1 cellular context compared by ENCODE assay signal in the genomic region with DNA sequence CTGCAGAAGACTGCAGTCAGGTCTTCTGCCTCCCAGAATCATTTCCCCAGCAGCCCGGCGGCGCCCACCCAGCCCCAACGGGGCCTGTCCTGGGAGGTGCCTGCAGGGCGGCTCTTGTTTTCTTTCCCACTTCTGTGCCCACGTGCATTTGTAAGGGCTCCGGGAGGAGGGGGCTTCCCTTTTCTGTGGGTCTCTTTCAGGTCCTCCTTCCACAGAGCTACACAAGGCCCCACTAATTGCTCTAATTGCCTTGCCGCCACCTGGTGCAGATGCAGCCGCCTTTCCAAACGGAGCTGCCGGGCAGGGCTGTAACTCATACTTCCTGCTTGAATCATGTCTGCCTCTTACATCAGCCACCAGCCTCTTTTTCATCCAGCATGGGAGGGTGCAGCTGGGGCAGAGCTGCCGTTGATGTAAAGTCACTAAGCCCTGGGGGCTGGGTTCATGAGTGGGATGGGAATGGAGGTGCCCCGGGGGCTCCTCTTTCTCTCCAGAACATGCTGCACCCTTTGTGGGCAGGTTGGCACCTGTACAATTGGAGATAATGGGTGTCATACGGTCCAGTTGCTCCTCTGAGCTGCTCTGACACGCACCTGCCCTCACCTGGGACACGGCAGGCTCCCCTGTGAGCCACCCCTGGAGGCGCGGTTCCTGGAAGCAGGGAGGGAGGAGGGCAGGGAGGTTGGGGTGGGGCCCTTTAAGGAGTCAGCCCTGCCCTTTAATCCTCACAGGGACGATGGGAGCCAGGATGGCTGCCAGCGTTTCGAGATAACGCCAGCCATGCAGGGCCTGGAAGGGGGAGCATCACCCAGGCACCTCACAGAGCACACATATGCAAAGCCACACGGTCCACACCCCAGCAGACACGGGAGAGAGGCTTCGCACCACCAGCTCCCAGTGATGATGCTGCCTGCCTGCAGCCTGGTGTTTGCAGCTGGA.
A peak's percentile ranks its signal among the peaks of the same experiment; 100 is the strongest.
TF ChIP-seq lines count a peak whose summit lies in the region.

No MANE protein-coding gene starts in this region.

TF ChIP-seq in HepG2, 621 proteins besides CTCF, POLR2A, EP300 and RAD21 (continued from another document and continues in another):
- TF ChIP-seq, protein P1, sequence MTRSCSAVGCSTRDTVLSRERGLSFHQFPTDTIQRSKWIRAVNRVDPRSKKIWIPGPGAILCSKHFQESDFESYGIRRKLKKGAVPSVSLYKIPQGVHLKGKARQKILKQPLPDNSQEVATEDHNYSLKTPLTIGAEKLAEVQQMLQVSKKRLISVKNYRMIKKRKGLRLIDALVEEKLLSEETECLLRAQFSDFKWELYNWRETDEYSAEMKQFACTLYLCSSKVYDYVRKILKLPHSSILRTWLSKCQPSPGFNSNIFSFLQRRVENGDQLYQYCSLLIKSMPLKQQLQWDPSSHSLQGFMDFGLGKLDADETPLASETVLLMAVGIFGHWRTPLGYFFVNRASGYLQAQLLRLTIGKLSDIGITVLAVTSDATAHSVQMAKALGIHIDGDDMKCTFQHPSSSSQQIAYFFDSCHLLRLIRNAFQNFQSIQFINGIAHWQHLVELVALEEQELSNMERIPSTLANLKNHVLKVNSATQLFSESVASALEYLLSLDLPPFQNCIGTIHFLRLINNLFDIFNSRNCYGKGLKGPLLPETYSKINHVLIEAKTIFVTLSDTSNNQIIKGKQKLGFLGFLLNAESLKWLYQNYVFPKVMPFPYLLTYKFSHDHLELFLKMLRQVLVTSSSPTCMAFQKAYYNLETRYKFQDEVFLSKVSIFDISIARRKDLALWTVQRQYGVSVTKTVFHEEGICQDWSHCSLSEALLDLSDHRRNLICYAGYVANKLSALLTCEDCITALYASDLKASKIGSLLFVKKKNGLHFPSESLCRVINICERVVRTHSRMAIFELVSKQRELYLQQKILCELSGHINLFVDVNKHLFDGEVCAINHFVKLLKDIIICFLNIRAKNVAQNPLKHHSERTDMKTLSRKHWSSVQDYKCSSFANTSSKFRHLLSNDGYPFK (CRISPR knock-in tag; IDR thresholded peaks at IDR 0.05; ENCODE audit: borderline replicate concordance): no peak
- no peak for TF ChIP-seq ZNF121 (CRISPR knock-in tag; IDR thresholded peaks at IDR 0.05)
- no peak for TF ChIP-seq SNAPC2 (CRISPR knock-in tag; IDR thresholded peaks at IDR 0.05)
- TF ChIP-seq ONECUT2 (CRISPR knock-in tag; IDR thresholded peaks at IDR 0.05): no peak
- no peak for TF ChIP-seq SRSF9 (IDR thresholded peaks at IDR 0.05; ENCODE audit: borderline replicate concordance, insufficient read depth, low read depth, low read length, poor library complexity, severe bottlenecking)
- TF ChIP-seq MLLT10 (CRISPR knock-in tag; IDR thresholded peaks at IDR 0.05): no peak
- TF ChIP-seq, protein P2, sequence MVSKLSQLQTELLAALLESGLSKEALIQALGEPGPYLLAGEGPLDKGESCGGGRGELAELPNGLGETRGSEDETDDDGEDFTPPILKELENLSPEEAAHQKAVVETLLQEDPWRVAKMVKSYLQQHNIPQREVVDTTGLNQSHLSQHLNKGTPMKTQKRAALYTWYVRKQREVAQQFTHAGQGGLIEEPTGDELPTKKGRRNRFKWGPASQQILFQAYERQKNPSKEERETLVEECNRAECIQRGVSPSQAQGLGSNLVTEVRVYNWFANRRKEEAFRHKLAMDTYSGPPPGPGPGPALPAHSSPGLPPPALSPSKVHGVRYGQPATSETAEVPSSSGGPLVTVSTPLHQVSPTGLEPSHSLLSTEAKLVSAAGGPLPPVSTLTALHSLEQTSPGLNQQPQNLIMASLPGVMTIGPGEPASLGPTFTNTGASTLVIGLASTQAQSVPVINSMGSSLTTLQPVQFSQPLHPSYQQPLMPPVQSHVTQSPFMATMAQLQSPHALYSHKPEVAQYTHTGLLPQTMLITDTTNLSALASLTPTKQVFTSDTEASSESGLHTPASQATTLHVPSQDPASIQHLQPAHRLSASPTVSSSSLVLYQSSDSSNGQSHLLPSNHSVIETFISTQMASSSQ (IDR thresholded peaks at IDR 0.05; ENCODE audit: low read depth): no peak
- TF ChIP-seq, protein P2 (CRISPR knock-in tag; IDR thresholded peaks at IDR 0.05; ENCODE audit: borderline replicate concordance): no peak
- 0 out of 2 replicates have a peak, but pooled peaks have one; percentile 32 for TF ChIP-seq MXD4 (CRISPR knock-in tag; IDR thresholded peaks at IDR 0.05)
- TF ChIP-seq ZNF577 (CRISPR knock-in tag; IDR thresholded peaks at IDR 0.05; ENCODE audit: borderline replicate concordance, low read depth): no peak
- no peak; the same call in 1 of the 2 replicates for TF ChIP-seq YEATS2 (CRISPR knock-in tag; IDR thresholded peaks at IDR 0.05; ENCODE audit: borderline replicate concordance)
- TF ChIP-seq ZNF564 (CRISPR knock-in tag; IDR thresholded peaks at IDR 0.05): no peak
- TF ChIP-seq ZNF160 (CRISPR knock-in tag; IDR thresholded peaks at IDR 0.05): no peak
- no peak for TF ChIP-seq NBN (conservative IDR thresholded peaks at IDR 0.05)
- TF ChIP-seq SKI (IDR thresholded peaks at IDR 0.05; ENCODE audit: partially characterized antibody): no peak
- TF ChIP-seq HCFC1 (IDR thresholded peaks at IDR 0.05; ENCODE audit: low read depth, low read length): no peak; the same call in 1 of the 2 replicates
- TF ChIP-seq, protein P3, sequence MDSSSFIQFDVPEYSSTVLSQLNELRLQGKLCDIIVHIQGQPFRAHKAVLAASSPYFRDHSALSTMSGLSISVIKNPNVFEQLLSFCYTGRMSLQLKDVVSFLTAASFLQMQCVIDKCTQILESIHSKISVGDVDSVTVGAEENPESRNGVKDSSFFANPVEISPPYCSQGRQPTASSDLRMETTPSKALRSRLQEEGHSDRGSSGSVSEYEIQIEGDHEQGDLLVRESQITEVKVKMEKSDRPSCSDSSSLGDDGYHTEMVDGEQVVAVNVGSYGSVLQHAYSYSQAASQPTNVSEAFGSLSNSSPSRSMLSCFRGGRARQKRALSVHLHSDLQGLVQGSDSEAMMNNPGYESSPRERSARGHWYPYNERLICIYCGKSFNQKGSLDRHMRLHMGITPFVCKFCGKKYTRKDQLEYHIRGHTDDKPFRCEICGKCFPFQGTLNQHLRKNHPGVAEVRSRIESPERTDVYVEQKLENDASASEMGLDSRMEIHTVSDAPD (CRISPR knock-in tag; IDR thresholded peaks at IDR 0.05): no peak
- no peak for TF ChIP-seq ZNF296 (CRISPR knock-in tag; conservative IDR thresholded peaks at IDR 0.05)
- TF ChIP-seq, protein P4, sequence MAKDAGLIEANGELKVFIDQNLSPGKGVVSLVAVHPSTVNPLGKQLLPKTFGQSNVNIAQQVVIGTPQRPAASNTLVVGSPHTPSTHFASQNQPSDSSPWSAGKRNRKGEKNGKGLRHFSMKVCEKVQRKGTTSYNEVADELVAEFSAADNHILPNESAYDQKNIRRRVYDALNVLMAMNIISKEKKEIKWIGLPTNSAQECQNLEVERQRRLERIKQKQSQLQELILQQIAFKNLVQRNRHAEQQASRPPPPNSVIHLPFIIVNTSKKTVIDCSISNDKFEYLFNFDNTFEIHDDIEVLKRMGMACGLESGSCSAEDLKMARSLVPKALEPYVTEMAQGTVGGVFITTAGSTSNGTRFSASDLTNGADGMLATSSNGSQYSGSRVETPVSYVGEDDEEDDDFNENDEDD (CRISPR knock-in tag; IDR thresholded peaks at IDR 0.05; ENCODE audit: borderline replicate concordance): no peak
- TF ChIP-seq SSRP1 (CRISPR knock-in tag; IDR thresholded peaks at IDR 0.05): peak; percentile 36; the same call in 1 of the 2 replicates
- TF ChIP-seq MED13 (CRISPR knock-in tag; IDR thresholded peaks at IDR 0.05): no peak
- TF ChIP-seq NFIC (IDR thresholded peaks at IDR 0.05; ENCODE audit: low read length): no peak
- TF ChIP-seq, protein P5, sequence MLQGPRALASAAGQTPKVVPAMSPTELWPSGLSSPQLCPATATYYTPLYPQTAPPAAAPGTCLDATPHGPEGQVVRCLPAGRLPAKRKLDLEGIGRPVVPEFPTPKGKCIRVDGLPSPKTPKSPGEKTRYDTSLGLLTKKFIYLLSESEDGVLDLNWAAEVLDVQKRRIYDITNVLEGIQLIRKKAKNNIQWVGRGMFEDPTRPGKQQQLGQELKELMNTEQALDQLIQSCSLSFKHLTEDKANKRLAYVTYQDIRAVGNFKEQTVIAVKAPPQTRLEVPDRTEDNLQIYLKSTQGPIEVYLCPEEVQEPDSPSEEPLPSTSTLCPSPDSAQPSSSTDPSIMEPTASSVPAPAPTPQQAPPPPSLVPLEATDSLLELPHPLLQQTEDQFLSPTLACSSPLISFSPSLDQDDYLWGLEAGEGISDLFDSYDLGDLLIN (CRISPR knock-in tag; IDR thresholded peaks at IDR 0.05; ENCODE audit: borderline replicate concordance): no peak
- TF ChIP-seq TCF7 (IDR thresholded peaks at IDR 0.05; ENCODE audit: low read depth): no peak
- no peak for TF ChIP-seq TAF15 (IDR thresholded peaks at IDR 0.05; ENCODE audit: low read depth, low read length, poor library complexity, severe bottlenecking)
- no peak for TF ChIP-seq ZKSCAN8 (CRISPR knock-in tag; IDR thresholded peaks at IDR 0.05; ENCODE audit: borderline replicate concordance)
- 0 out of 2 replicates have a peak, but pooled peaks have one; percentile 14 for TF ChIP-seq JUND (CRISPR knock-in tag; IDR thresholded peaks at IDR 0.05)
- TF ChIP-seq, protein P6, sequence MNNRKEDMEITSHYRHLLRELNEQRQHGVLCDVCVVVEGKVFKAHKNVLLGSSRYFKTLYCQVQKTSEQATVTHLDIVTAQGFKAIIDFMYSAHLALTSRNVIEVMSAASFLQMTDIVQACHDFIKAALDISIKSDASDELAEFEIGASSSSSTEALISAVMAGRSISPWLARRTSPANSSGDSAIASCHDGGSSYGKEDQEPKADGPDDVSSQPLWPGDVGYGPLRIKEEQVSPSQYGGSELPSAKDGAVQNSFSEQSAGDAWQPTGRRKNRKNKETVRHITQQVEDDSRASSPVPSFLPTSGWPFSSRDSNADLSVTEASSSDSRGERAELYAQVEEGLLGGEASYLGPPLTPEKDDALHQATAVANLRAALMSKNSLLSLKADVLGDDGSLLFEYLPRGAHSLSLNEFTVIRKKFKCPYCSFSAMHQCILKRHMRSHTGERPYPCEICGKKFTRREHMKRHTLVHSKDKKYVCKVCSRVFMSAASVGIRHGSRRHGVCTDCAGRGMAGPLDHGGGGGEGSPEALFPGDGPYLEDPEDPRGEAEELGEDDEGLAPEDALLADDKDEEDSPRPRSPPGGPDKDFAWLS (CRISPR knock-in tag; IDR thresholded peaks at IDR 0.05; ENCODE audit: borderline replicate concordance): no peak
- no peak for TF ChIP-seq TCF12 (IDR thresholded peaks at IDR 0.05)
- no peak for TF ChIP-seq TCF12 (CRISPR knock-in tag; IDR thresholded peaks at IDR 0.05)
- peak; percentile 86; the same call in 1 of the 2 replicates for TF ChIP-seq YEATS4 (CRISPR knock-in tag; IDR thresholded peaks at IDR 0.05; ENCODE audit: borderline replicate concordance)
- no peak for TF ChIP-seq ZBTB1 (CRISPR knock-in tag; IDR thresholded peaks at IDR 0.05; ENCODE audit: borderline replicate concordance)
- TF ChIP-seq ZNF225 (CRISPR knock-in tag; IDR thresholded peaks at IDR 0.05): no peak; the same call in 1 of the 2 replicates
- peak; percentile 22; the same call in 1 of the 2 replicates for TF ChIP-seq GATA4 (IDR thresholded peaks at IDR 0.05; ENCODE audit: borderline replicate concordance, low read depth)
- TF ChIP-seq ZNF660 (CRISPR knock-in tag; IDR thresholded peaks at IDR 0.05; ENCODE audit: borderline replicate concordance, low read depth): no peak
- TF ChIP-seq GZF1 (CRISPR knock-in tag; IDR thresholded peaks at IDR 0.05): no peak
- TF ChIP-seq, protein P7, sequence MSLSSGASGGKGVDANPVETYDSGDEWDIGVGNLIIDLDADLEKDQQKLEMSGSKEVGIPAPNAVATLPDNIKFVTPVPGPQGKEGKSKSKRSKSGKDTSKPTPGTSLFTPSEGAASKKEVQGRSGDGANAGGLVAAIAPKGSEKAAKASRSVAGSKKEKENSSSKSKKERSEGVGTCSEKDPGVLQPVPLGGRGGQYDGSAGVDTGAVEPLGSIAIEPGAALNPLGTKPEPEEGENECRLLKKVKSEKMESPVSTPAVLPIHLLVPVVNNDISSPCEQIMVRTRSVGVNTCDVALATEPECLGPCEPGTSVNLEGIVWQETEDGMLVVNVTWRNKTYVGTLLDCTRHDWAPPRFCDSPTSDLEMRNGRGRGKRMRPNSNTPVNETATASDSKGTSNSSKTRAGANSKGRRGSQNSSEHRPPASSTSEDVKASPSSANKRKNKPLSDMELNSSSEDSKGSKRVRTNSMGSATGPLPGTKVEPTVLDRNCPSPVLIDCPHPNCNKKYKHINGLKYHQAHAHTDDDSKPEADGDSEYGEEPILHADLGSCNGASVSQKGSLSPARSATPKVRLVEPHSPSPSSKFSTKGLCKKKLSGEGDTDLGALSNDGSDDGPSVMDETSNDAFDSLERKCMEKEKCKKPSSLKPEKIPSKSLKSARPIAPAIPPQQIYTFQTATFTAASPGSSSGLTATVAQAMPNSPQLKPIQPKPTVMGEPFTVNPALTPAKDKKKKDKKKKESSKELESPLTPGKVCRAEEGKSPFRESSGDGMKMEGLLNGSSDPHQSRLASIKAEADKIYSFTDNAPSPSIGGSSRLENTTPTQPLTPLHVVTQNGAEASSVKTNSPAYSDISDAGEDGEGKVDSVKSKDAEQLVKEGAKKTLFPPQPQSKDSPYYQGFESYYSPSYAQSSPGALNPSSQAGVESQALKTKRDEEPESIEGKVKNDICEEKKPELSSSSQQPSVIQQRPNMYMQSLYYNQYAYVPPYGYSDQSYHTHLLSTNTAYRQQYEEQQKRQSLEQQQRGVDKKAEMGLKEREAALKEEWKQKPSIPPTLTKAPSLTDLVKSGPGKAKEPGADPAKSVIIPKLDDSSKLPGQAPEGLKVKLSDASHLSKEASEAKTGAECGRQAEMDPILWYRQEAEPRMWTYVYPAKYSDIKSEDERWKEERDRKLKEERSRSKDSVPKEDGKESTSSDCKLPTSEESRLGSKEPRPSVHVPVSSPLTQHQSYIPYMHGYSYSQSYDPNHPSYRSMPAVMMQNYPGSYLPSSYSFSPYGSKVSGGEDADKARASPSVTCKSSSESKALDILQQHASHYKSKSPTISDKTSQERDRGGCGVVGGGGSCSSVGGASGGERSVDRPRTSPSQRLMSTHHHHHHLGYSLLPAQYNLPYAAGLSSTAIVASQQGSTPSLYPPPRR (CRISPR knock-in tag; IDR thresholded peaks at IDR 0.05; ENCODE audit: borderline replicate concordance): no peak
- TF ChIP-seq ZNF44 (CRISPR knock-in tag; IDR thresholded peaks at IDR 0.05): no peak
- TF ChIP-seq ZNF329 (CRISPR knock-in tag; IDR thresholded peaks at IDR 0.05; ENCODE audit: low read depth): no peak
- TF ChIP-seq MXI1 (IDR thresholded peaks at IDR 0.05; ENCODE audit: borderline replicate concordance, low read depth, low read length): 0 out of 3 replicates have a peak, but pooled peaks have one; percentile 9
- TF ChIP-seq ZNF572 (CRISPR knock-in tag; IDR thresholded peaks at IDR 0.05): no peak
- no peak for TF ChIP-seq IRF2 (CRISPR knock-in tag; IDR thresholded peaks at IDR 0.05)
- TF ChIP-seq ZBTB7A (CRISPR knock-in tag; IDR thresholded peaks at IDR 0.05): no peak
- 0 out of 2 replicates have a peak, but pooled peaks have one; percentile 26 for TF ChIP-seq KDM3A (CRISPR knock-in tag; IDR thresholded peaks at IDR 0.05; ENCODE audit: low read depth)
